1 cellular context compared by ENCODE assay signal in the genomic region with DNA sequence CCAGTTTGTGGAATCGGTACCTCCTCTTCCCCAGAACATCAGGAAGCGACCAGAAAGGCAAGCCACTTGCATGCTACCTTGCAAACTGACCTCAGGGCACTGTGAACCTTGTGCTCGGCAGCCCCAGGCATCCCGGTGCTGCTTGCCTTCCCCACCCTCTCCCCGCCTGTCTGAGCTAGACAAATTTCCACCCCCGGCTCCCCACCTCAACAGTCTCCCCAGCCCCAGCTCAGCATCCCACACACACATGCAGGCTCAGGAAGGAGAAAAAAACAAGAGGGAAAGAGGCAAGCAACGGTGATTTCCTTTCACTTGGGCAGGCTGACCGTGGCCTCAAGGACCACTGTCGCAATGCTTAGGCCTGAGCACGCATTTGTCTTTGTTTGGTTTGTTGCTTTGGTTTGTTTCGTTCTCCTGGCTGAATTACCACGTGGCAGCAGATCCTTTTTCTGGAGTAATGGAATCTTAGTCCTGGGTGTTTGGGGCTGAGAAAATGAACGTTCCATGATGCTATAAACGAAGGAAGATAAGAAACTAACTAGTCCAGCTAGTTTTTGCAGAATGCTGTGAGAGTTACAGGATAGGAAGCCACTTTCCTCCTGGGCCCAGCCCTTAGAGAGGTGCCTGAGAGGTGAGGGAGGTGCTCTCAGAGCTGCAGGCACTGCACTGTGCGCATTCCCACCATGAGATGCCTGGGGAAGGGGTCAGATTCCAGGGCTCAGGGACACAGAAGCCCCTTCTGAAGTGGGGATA.
TF ChIP-seq lines count a peak whose summit lies in the region.

No MANE protein-coding gene starts in this region.

TF ChIP-seq in GM23338, 12 proteins besides CTCF, POLR2A, EP300 and RAD21 (continued from another document):
- TF ChIP-seq, protein P1, sequence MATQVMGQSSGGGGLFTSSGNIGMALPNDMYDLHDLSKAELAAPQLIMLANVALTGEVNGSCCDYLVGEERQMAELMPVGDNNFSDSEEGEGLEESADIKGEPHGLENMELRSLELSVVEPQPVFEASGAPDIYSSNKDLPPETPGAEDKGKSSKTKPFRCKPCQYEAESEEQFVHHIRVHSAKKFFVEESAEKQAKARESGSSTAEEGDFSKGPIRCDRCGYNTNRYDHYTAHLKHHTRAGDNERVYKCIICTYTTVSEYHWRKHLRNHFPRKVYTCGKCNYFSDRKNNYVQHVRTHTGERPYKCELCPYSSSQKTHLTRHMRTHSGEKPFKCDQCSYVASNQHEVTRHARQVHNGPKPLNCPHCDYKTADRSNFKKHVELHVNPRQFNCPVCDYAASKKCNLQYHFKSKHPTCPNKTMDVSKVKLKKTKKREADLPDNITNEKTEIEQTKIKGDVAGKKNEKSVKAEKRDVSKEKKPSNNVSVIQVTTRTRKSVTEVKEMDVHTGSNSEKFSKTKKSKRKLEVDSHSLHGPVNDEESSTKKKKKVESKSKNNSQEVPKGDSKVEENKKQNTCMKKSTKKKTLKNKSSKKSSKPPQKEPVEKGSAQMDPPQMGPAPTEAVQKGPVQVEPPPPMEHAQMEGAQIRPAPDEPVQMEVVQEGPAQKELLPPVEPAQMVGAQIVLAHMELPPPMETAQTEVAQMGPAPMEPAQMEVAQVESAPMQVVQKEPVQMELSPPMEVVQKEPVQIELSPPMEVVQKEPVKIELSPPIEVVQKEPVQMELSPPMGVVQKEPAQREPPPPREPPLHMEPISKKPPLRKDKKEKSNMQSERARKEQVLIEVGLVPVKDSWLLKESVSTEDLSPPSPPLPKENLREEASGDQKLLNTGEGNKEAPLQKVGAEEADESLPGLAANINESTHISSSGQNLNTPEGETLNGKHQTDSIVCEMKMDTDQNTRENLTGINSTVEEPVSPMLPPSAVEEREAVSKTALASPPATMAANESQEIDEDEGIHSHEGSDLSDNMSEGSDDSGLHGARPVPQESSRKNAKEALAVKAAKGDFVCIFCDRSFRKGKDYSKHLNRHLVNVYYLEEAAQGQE (IDR thresholded peaks at IDR 0.05; ENCODE audit: unreplicated experiment), result no peak
- no peak for TF ChIP-seq ZNF331 (CRISPR knock-in tag; IDR thresholded peaks at IDR 0.05; ENCODE audit: low read depth)
- no peak for TF ChIP-seq STAT1 (IDR thresholded peaks at IDR 0.05; ENCODE audit: unreplicated experiment)
- TF ChIP-seq NANOG (IDR thresholded peaks at IDR 0.05; ENCODE audit: borderline replicate concordance), result no peak
- TF ChIP-seq, protein P2, sequence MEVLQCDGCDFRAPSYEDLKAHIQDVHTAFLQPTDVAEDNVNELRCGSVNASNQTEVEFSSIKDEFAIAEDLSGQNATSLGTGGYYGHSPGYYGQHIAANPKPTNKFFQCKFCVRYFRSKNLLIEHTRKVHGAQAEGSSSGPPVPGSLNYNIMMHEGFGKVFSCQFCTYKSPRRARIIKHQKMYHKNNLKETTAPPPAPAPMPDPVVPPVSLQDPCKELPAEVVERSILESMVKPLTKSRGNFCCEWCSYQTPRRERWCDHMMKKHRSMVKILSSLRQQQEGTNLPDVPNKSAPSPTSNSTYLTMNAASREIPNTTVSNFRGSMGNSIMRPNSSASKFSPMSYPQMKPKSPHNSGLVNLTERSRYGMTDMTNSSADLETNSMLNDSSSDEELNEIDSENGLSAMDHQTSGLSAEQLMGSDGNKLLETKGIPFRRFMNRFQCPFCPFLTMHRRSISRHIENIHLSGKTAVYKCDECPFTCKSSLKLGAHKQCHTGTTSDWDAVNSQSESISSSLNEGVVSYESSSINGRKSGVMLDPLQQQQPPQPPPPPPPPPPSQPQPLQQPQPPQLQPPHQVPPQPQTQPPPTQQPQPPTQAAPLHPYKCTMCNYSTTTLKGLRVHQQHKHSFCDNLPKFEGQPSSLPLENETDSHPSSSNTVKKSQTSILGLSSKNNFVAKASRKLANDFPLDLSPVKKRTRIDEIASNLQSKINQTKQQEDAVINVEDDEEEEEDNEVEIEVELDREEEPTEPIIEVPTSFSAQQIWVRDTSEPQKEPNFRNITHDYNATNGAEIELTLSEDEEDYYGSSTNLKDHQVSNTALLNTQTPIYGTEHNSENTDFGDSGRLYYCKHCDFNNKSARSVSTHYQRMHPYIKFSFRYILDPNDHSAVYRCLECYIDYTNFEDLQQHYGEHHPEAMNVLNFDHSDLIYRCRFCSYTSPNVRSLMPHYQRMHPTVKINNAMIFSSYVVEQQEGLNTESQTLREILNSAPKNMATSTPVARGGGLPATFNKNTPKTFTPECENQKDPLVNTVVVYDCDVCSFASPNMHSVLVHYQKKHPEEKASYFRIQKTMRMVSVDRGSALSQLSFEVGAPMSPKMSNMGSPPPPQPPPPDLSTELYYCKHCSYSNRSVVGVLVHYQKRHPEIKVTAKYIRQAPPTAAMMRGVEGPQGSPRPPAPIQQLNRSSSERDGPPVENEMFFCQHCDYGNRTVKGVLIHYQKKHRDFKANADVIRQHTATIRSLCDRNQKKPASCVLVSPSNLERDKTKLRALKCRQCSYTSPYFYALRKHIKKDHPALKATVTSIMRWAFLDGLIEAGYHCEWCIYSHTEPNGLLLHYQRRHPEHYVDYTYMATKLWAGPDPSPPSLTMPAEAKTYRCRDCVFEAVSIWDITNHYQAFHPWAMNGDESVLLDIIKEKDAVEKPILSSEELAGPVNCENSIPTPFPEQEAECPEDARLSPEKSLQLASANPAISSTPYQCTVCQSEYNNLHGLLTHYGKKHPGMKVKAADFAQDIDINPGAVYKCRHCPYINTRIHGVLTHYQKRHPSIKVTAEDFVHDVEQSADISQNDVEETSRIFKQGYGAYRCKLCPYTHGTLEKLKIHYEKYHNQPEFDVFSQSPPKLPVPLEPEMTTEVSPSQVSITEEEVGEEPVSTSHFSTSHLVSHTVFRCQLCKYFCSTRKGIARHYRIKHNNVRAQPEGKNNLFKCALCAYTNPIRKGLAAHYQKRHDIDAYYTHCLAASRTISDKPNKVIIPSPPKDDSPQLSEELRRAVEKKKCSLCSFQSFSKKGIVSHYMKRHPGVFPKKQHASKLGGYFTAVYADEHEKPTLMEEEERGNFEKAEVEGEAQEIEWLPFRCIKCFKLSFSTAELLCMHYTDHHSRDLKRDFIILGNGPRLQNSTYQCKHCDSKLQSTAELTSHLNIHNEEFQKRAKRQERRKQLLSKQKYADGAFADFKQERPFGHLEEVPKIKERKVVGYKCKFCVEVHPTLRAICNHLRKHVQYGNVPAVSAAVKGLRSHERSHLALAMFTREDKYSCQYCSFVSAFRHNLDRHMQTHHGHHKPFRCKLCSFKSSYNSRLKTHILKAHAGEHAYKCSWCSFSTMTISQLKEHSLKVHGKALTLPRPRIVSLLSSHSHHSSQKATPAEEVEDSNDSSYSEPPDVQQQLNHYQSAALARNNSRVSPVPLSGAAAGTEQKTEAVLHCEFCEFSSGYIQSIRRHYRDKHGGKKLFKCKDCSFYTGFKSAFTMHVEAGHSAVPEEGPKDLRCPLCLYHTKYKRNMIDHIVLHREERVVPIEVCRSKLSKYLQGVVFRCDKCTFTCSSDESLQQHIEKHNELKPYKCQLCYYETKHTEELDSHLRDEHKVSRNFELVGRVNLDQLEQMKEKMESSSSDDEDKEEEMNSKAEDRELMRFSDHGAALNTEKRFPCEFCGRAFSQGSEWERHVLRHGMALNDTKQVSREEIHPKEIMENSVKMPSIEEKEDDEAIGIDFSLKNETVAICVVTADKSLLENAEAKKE (CRISPR knock-in tag; IDR thresholded peaks at IDR 0.05), result no peak
- TF ChIP-seq, protein P3, sequence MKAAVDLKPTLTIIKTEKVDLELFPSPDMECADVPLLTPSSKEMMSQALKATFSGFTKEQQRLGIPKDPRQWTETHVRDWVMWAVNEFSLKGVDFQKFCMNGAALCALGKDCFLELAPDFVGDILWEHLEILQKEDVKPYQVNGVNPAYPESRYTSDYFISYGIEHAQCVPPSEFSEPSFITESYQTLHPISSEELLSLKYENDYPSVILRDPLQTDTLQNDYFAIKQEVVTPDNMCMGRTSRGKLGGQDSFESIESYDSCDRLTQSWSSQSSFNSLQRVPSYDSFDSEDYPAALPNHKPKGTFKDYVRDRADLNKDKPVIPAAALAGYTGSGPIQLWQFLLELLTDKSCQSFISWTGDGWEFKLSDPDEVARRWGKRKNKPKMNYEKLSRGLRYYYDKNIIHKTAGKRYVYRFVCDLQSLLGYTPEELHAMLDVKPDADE (IDR thresholded peaks at IDR 0.05), result no peak
